Comparison of ENCODE assay signal across 21 cellular contexts in genomic region chr15:73226064-73226463, GRCh38.
A peak's percentile ranks its signal among the peaks of the same experiment; 100 is the strongest.
DNase-seq lines count a peak whose midpoint lies in the region; ATAC-seq and TF ChIP-seq lines count a peak whose summit lies in the region.
"Had no signal": no experiment of that assay in that cellular context is flagged by ENCODE, and none has a peak within 500 bp of the region (broad histone marks: within the 10 kb centered on the region; RNA-seq: fewer than 3 reads in every experiment).

No MANE protein-coding gene starts in this region.

- no peak for TF ChIP-seq POLR2A in heart left ventricle (IDR thresholded peaks at IDR 0.05)

- DNase-seq in heart left ventricle, result peak in 1 of 5 donors; percentile 13
- DNase-seq in right atrium auricular region (ENCODE audit: low spot score), result no peak
- DNase-seq in cardiac fibroblast (ENCODE audit: low read depth in 2 of 2), result peak; percentile 17 to 29
- no peak for DNase-seq in tibial artery
- DNase-seq in brain microvascular endothelial cell, result no peak
- no peak for DNase-seq in H7
- DNase-seq: ACHN; activated naive CD8-positive, alpha-beta T cell treated with anti-CD3 and anti-CD28 coated beads, Interleukin-2, amount 50 U/mL, for 24 hours; Calu3; dorsolateral prefrontal cortex; foreskin keratinocyte; Kasumi-1; lower lobe of right lung; NCI-H1105; NCI-H2029 treated with DMSO at 0.1 percent for 48 hours; occipital lobe; SJCRH30 had no signal

- in situ Hi-C loops in brain microvascular endothelial cell (cut with HindIII; ENCODE audit: low pct_ligation_motif_present, low sequenced_read_pairs), result no loop called here

- peaks cover 0 to 9% (median 0%) of the 10 kb centered on the region in 12 donors for H3K4me1 ChIP-seq in heart left ventricle
- no peaks in the 10 kb centered on the region for H3K4me1 ChIP-seq in right atrium auricular region
- H3K4me1 ChIP-seq in mesodermal cell (ENCODE audit: control insufficient read depth, insufficient read depth, low read length, poor library complexity, severe bottlenecking), result peaks cover 5% of the 10 kb centered on the region
- peaks cover 0 to 22% (median 11%) of the 10 kb centered on the region in 4 donors for H3K4me1 ChIP-seq in tibial artery
- H3K4me1 ChIP-seq: foreskin keratinocyte, lower lobe of right lung, SJCRH30, vagina had no signal

- H3K27me3 ChIP-seq in heart left ventricle (no peaks in the 10 kb centered on the region), right atrium auricular region (no peaks in the 10 kb centered on the region), tibial artery (no peaks in the 10 kb centered on the region), brain microvascular endothelial cell (replicated peaks) (no peaks in the 10 kb centered on the region), H7 (ENCODE audit: control insufficient read depth, insufficient read depth, low read length) (no peaks in the 10 kb centered on the region)
- H3K27me3 ChIP-seq: dorsolateral prefrontal cortex, foreskin keratinocyte, hepatocyte, SJCRH30, vagina had no signal

- no peak overlapping the region for H3K27ac ChIP-seq in heart left ventricle
- H3K27ac ChIP-seq in right atrium auricular region, result no peak overlapping the region
- H3K27ac ChIP-seq in mesodermal cell (ENCODE audit: low read depth, low read length, severe bottlenecking), result peak overlapping the region; percentile 36
- peak overlapping the region; percentile 27 to 65 for H3K27ac ChIP-seq in tibial artery
- no peak overlapping the region for H3K27ac ChIP-seq in brain microvascular endothelial cell
- H3K27ac ChIP-seq: foreskin keratinocyte, hepatocyte, lower lobe of right lung, SJCRH30, vagina had no signal

- intact Hi-C loops in heart left ventricle (cut with DNase I) (no loop called here), tibial artery (cut with DNase I; ENCODE audit: low total_unique reads) (no loop called here)

- TF ChIP-seq CTCF in heart left ventricle (IDR thresholded peaks at IDR 0.05) (no peak), right atrium auricular region (IDR thresholded peaks at IDR 0.05) (no peak), cardiac fibroblast (IDR thresholded peaks at IDR 0.05; ENCODE audit: low read depth, low read length) (no peak), tibial artery (IDR thresholded peaks at IDR 0.05) (no peak), brain microvascular endothelial cell (IDR thresholded peaks at IDR 0.05; ENCODE audit: low read depth, low read length, missing control alignments) (no peak)

- H3K9me3 ChIP-seq in heart left ventricle, result peaks cover 0 to 27% (median 0%) of the 10 kb centered on the region in 12 donors
- H3K9me3 ChIP-seq in right atrium auricular region, result no peaks in the 10 kb centered on the region
- peaks cover 11% of the 10 kb centered on the region for H3K9me3 ChIP-seq in mesodermal cell (ENCODE audit: control insufficient read depth, low read length)
- H3K9me3 ChIP-seq in tibial artery, result no peaks in the 10 kb centered on the region
- H3K9me3 ChIP-seq: lower lobe of right lung, SJCRH30, vagina had no signal

- 55 to 73% (median 63%) methylated on average over 7 of the region's 7 CpGs for WGBS in heart left ventricle, 4 donors
- 76 to 82% methylated on average over 7 of the region's 7 CpGs for WGBS in mesodermal cell (ENCODE audit: insufficient coverage in 2 of 2), 2 experiments

- H3K36me3 ChIP-seq in heart left ventricle (no peaks in the 10 kb centered on the region), right atrium auricular region (no peaks in the 10 kb centered on the region), mesodermal cell (ENCODE audit: control insufficient read depth, insufficient read depth, low read length) (no peaks in the 10 kb centered on the region), tibial artery (no peaks in the 10 kb centered on the region), brain microvascular endothelial cell (replicated peaks) (no peaks in the 10 kb centered on the region), H7 (replicated peaks; ENCODE audit: control insufficient read depth, insufficient read depth, low read length) (no peaks in the 10 kb centered on the region)
- H3K36me3 ChIP-seq: lower lobe of right lung, SJCRH30, vagina had no signal

- H3K4me3 ChIP-seq in heart left ventricle, result no peak overlapping the region
- H3K4me3 ChIP-seq in right atrium auricular region, result no peak overlapping the region
- no peak overlapping the region for H3K4me3 ChIP-seq in cardiac fibroblast (replicated peaks in 1 of 2; ENCODE audit: low read depth in 2 of 2, low read length in 2 of 2)
- H3K4me3 ChIP-seq in mesodermal cell (ENCODE audit: extremely low read depth, insufficient read depth, low read length, poor library complexity, severe bottlenecking), result no peak overlapping the region
- H3K4me3 ChIP-seq in tibial artery, result peak overlapping the region; percentile 20 to 21
- no peak overlapping the region for H3K4me3 ChIP-seq in brain microvascular endothelial cell (ENCODE audit: low read depth, low read length)
- H3K4me3 ChIP-seq in H7 (ENCODE audit: insufficient read depth, low read depth, low read length), result no peak overlapping the region
- H3K4me3 ChIP-seq: dorsolateral prefrontal cortex, hepatocyte, lower lobe of right lung, SJCRH30, vagina had no signal

- ATAC-seq in heart left ventricle (peak in 3 of 4 donors; percentile 13 to 36 (median 28)), GM19463 (IDR thresholded peaks at IDR 0.05; ENCODE audit: unreplicated experiment) (no peak)
- ATAC-seq: foreskin keratinocyte, lower lobe of right lung had no signal

Comparison
In these comparisons a context has a peak if more than half of its experiments do, and no peak if none do; other contexts are left out.
1. DNase-seq: peak in cardiac fibroblast (2 of 2); none in right atrium auricular region (single experiment), tibial artery (0 of 2), brain microvascular endothelial cell (single experiment) and H7 (single experiment).
2. H3K27ac ChIP-seq: peak in mesodermal cell (single experiment) and tibial artery (2 of 2); none in heart left ventricle (0 of 12), right atrium auricular region (0 of 2) and brain microvascular endothelial cell (single experiment).
3. H3K4me3 ChIP-seq: peak in tibial artery (2 of 2); none in heart left ventricle (0 of 12), right atrium auricular region (0 of 2), cardiac fibroblast (0 of 2), mesodermal cell (single experiment), brain microvascular endothelial cell (single experiment) and H7 (single experiment).